In genomic region chr14:96362965-96363750, GRCh38 we compare ENCODE assay signal across 8 cellular contexts. TPM values are rescaled to one million over a fixed set of nuclear protein-coding genes. Genes with fewer than 3 reads are reported as not detected.
A peak's percentile ranks its signal among the peaks of the same experiment; 100 is the strongest.
DNase-seq lines count a peak whose midpoint lies in the region; ATAC-seq and TF ChIP-seq lines count a peak whose summit lies in the region.

A gene with protein sequence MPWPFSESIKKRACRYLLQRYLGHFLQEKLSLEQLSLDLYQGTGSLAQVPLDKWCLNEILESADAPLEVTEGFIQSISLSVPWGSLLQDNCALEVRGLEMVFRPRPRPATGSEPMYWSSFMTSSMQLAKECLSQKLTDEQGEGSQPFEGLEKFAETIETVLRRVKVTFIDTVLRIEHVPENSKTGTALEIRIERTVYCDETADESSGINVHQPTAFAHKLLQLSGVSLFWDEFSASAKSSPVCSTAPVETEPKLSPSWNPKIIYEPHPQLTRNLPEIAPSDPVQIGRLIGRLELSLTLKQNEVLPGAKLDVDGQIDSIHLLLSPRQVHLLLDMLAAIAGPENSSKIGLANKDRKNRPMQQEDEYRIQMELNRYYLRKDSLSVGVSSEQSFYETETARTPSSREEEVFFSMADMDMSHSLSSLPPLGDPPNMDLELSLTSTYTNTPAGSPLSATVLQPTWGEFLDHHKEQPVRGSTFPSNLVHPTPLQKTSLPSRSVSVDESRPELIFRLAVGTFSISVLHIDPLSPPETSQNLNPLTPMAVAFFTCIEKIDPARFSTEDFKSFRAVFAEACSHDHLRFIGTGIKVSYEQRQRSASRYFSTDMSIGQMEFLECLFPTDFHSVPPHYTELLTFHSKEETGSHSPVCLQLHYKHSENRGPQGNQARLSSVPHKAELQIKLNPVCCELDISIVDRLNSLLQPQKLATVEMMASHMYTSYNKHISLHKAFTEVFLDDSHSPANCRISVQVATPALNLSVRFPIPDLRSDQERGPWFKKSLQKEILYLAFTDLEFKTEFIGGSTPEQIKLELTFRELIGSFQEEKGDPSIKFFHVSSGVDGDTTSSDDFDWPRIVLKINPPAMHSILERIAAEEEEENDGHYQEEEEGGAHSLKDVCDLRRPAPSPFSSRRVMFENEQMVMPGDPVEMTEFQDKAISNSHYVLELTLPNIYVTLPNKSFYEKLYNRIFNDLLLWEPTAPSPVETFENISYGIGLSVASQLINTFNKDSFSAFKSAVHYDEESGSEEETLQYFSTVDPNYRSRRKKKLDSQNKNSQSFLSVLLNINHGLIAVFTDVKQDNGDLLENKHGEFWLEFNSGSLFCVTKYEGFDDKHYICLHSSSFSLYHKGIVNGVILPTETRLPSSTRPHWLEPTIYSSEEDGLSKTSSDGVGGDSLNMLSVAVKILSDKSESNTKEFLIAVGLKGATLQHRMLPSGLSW (N-terminal part only) (minus strand): TSS chr14:96363341. CDS start chr14:96362976, 365 bp downstream.
TSS of gene GSKIP (plus strand) at chr14:96363526. CDS start at chr14:96382248, 18,722 bp downstream.

- H3K36me3 Mint-ChIP-seq in progenitor cell of endocrine pancreas (ENCODE audit: insufficient read depth), result peaks cover 6% of the 10 kb centered on the region

- intact Hi-C loops in T-helper 1 cell treated with Interleukin-12 subunit alpha and Interleukin-12 subunit beta and Interleukin-4 antibody, amounts not matched to agents 30 ng/mL and 1 ng/mL, for 36 hours (cut with micrococcal nuclease), result loop anchor here (1.0 to 5.0 kb wide), 8 partner anchors 28 to 1206 kb away; partner anchors contain the start of genes DICER1, PAPOLA, SYNE3 and VRK1
- intact Hi-C loops in left cardiac atrium (cut with DNase I) (no loop called here), upper lobe of right lung (cut with DNase I) (no loop called here)

- in situ Hi-C loops in GM13976 (cut with MboI; ENCODE audit: low sequenced_read_pairs, unreplicated experiment), result no loop called here

- TF ChIP-seq CTCF in GM13976 (IDR thresholded peaks at IDR 0.05; ENCODE audit: borderline replicate concordance, control extremely low read depth, extremely low read depth, insufficient read depth, missing control alignments) (no peak), progenitor cell of endocrine pancreas (IDR thresholded peaks at IDR 0.05; ENCODE audit: unreplicated experiment) (no peak), upper lobe of right lung (IDR thresholded peaks at IDR 0.05) (no peak)

- H3K4me3 ChIP-seq in upper lobe of right lung, result peak within 1 kb of the TSS; percentile 97

- H3K4me3 Mint-ChIP-seq in progenitor cell of endocrine pancreas (ENCODE audit: low read depth), result peak within 1 kb of the TSS; percentile 87

- peak within 1 kb of the TSS; percentile 91 for H3K27ac ChIP-seq in upper lobe of right lung

- no peaks in the 10 kb centered on the region for H3K27me3 Mint-ChIP-seq in progenitor cell of endocrine pancreas

- DNase-seq in GM13976 (ENCODE audit: low spot score) (peak; percentile 96), NCI-H146 (lab: John Stamatoyannopoulos, UW) (peak; percentile 88), amniotic epithelial cell (ENCODE audit: low read depth) (peak; percentile 78), left cardiac atrium (peak; percentile 95), progenitor cell of endocrine pancreas (ENCODE audit: low spot score, unreplicated experiment) (peak; percentile 95), upper lobe of right lung (peak; percentile 97)

- H3K9me3 ChIP-seq in upper lobe of right lung, result no peaks in the 10 kb centered on the region

- peak within 1 kb of the TSS; percentile 97 for H3K27ac Mint-ChIP-seq in progenitor cell of endocrine pancreas

- H3K4me1 ChIP-seq in upper lobe of right lung, result peaks cover 26% of the 10 kb centered on the region

- H3K36me3 ChIP-seq in upper lobe of right lung, result no peaks in the 10 kb centered on the region

- no peaks in the 10 kb centered on the region for H3K9me3 Mint-ChIP-seq in progenitor cell of endocrine pancreas (ENCODE audit: low read depth)

- peaks cover 40% of the 10 kb centered on the region for H3K4me1 Mint-ChIP-seq in progenitor cell of endocrine pancreas (ENCODE audit: low read depth)

- ATAC-seq in HG02852 (IDR thresholded peaks at IDR 0.05; ENCODE audit: unreplicated experiment) (peak; percentile 66), left cardiac atrium (peak; percentile 99), upper lobe of right lung (peak; percentile 98)

- H3K27me3 ChIP-seq in upper lobe of right lung, result no peaks in the 10 kb centered on the region

RNA-seq across cellular contexts. Expression of the first gene that starts in this region (rescaled TPM):
- total RNA-seq in T-helper 1 cell treated with Interleukin-12 subunit alpha and Interleukin-12 subunit beta and Interleukin-4 antibody, amounts not matched to agents 30 ng/mL and 1 ng/mL, for 36 hours, result 21.3 and 24.9 TPM in 2 replicates
- total RNA-seq in left cardiac atrium (10 to 100 TPM; 12.4 to 13.3 TPM), progenitor cell of endocrine pancreas (24.5 and 25.1 TPM in 2 replicates), upper lobe of right lung (19.1 TPM)

RNA-seq across cellular contexts. Expression of gene GSKIP, which starts in this region (rescaled TPM):
- 18.3 and 19.6 TPM in 2 replicates for total RNA-seq in T-helper 1 cell treated with Interleukin-12 subunit alpha and Interleukin-12 subunit beta and Interleukin-4 antibody, amounts not matched to agents 30 ng/mL and 1 ng/mL, for 36 hours
- total RNA-seq in left cardiac atrium (10 to 100 TPM; 10.2 to 11.2 TPM), progenitor cell of endocrine pancreas (26.0 and 27.3 TPM in 2 replicates), upper lobe of right lung (13.9 TPM)

Comparison
In these comparisons a context has a peak if more than half of its experiments do, and no peak if none do; other contexts are left out.
1. Peak in every context shown above with its lines: DNase-seq, ATAC-seq, H3K4me3 ChIP-seq and H3K27ac ChIP-seq.